In genomic region chr10:98432330-98432729, GRCh38 we compare ENCODE assay signal across 1 cellular context.
A peak's percentile ranks its signal among the peaks of the same experiment; 100 is the strongest.
TF ChIP-seq lines count a peak whose summit lies in the region.

No MANE protein-coding gene starts in this region.

TF ChIP-seq in HepG2, 621 proteins besides CTCF, POLR2A, EP300 and RAD21:
- 0 out of 2 replicates have a peak, but pooled peaks have one; percentile 42 for TF ChIP-seq ZFP82 (CRISPR knock-in tag; IDR thresholded peaks at IDR 0.05; ENCODE audit: borderline replicate concordance)
- TF ChIP-seq ZNF549 (CRISPR knock-in tag; IDR thresholded peaks at IDR 0.05), result no peak
